In genomic region chr2:150011336-150011735, GRCh38 we compare ENCODE assay signal across 22 cellular contexts.
"Had no signal": no experiment of that assay in that cellular context is flagged by ENCODE, and none has a peak within 500 bp of the region (broad histone marks: within the 10 kb centered on the region; RNA-seq: fewer than 3 reads in every experiment).

No MANE protein-coding gene starts in this region.

- H3K27ac ChIP-seq: coronary artery, hepatocyte, psoas muscle, vagina, WERI-Rb-1 had no signal

- H3K27me3 Mint-ChIP-seq: activated naive CD4-positive, alpha-beta T cell treated with anti-CD3 and anti-CD28 coated beads, Interleukin-2, amount 10 ng/mL, durations not matched to agents 7 days and 5 days; activated naive CD8-positive, alpha-beta T cell treated with anti-CD3 and anti-CD28 coated beads, Interleukin-2, amount 50 U/mL, for 24 hours; naive thymus-derived CD8-positive, alpha-beta T cell; stimulated activated naive CD8-positive, alpha-beta T cell treated with anti-CD3 and anti-CD28 coated beads, Interleukin-15, amount 100 ng/mL, for 72 hours had no signal

- DNase-seq: activated CD4-positive, alpha-beta T cell treated with anti-CD3 and anti-CD28 coated beads for 1 hour; activated CD8-positive, alpha-beta memory T cell treated with anti-CD3 and anti-CD28 coated beads for 24 hours; activated CD8-positive, alpha-beta memory T cell treated with anti-CD3 and anti-CD28 coated beads, Interleukin-2, amount 50 U/mL, for 48 hours; activated effector memory CD4-positive, alpha-beta T cell treated with Interleukin-2 at 50 U/mL for 16 hours; activated naive CD4-positive, alpha-beta T cell treated with anti-CD3 and anti-CD28 coated beads, Interleukin-2, amount 10 ng/mL, durations not matched to agents 7 days and 5 days; activated naive CD8-positive, alpha-beta T cell treated with anti-CD3 and anti-CD28 coated beads, Interleukin-2, amount 50 U/mL, for 24 hours; activated T-cell treated with anti-CD3 and anti-CD28 coated beads, Interleukin-2, amount 50 U/mL, for 48 hours; aorta; left cardiac atrium; mesenchymal stem cell; naive thymus-derived CD8-positive, alpha-beta T cell; psoas muscle; right cardiac atrium; small intestine; stimulated activated CD4-positive, alpha-beta T cell treated with anti-CD3 and anti-CD28 coated beads, Interleukin-4, amount 100 ng/mL, for 1 hour; stimulated activated naive CD8-positive, alpha-beta T cell treated with anti-CD3 and anti-CD28 coated beads, Interleukin-15, amount 100 ng/mL, for 72 hours; trophoblast cell; WERI-Rb-1 had no signal

- H3K4me1 ChIP-seq: psoas muscle, vagina had no signal

- H2AFZ ChIP-seq: hepatocyte had no signal

- H3K4me1 Mint-ChIP-seq: activated naive CD4-positive, alpha-beta T cell treated with anti-CD3 and anti-CD28 coated beads, Interleukin-2, amount 10 ng/mL, durations not matched to agents 7 days and 5 days; activated naive CD8-positive, alpha-beta T cell treated with anti-CD3 and anti-CD28 coated beads, Interleukin-2, amount 50 U/mL, for 24 hours; naive thymus-derived CD8-positive, alpha-beta T cell; stimulated activated naive CD8-positive, alpha-beta T cell treated with anti-CD3 and anti-CD28 coated beads, Interleukin-15, amount 100 ng/mL, for 72 hours had no signal

- H3K36me3 ChIP-seq: vagina, WERI-Rb-1 had no signal

- H3K4me2 ChIP-seq: hepatocyte had no signal

- H3K36me3 Mint-ChIP-seq: activated naive CD4-positive, alpha-beta T cell treated with anti-CD3 and anti-CD28 coated beads, Interleukin-2, amount 10 ng/mL, durations not matched to agents 7 days and 5 days; naive thymus-derived CD8-positive, alpha-beta T cell had no signal

- H3K79me2 ChIP-seq: hepatocyte had no signal

- FAIRE-seq: islet of Langerhans, small intestine had no signal

- H3K27me3 ChIP-seq: hepatocyte, vagina had no signal

- H3K27ac Mint-ChIP-seq: activated naive CD4-positive, alpha-beta T cell treated with anti-CD3 and anti-CD28 coated beads, Interleukin-2, amount 10 ng/mL, durations not matched to agents 7 days and 5 days; activated naive CD8-positive, alpha-beta T cell treated with anti-CD3 and anti-CD28 coated beads, Interleukin-2, amount 50 U/mL, for 24 hours; naive thymus-derived CD8-positive, alpha-beta T cell; stimulated activated naive CD8-positive, alpha-beta T cell treated with anti-CD3 and anti-CD28 coated beads, Interleukin-15, amount 100 ng/mL, for 72 hours had no signal

- H3K9me3 ChIP-seq: psoas muscle, vagina had no signal

- ATAC-seq: activated naive CD8-positive, alpha-beta T cell treated with anti-CD3 and anti-CD28 coated beads, Interleukin-2, amount 50 U/mL, for 24 hours; left cardiac atrium; naive thymus-derived CD8-positive, alpha-beta T cell; psoas muscle; right cardiac atrium; stimulated activated naive CD8-positive, alpha-beta T cell treated with anti-CD3 and anti-CD28 coated beads, Interleukin-15, amount 100 ng/mL, for 72 hours had no signal

- H3K4me3 Mint-ChIP-seq: activated naive CD4-positive, alpha-beta T cell treated with anti-CD3 and anti-CD28 coated beads, Interleukin-2, amount 10 ng/mL, durations not matched to agents 7 days and 5 days; activated naive CD8-positive, alpha-beta T cell treated with anti-CD3 and anti-CD28 coated beads, Interleukin-2, amount 50 U/mL, for 24 hours; naive thymus-derived CD8-positive, alpha-beta T cell; stimulated activated naive CD8-positive, alpha-beta T cell treated with anti-CD3 and anti-CD28 coated beads, Interleukin-15, amount 100 ng/mL, for 72 hours had no signal

- H3K4me3 ChIP-seq: coronary artery, hepatocyte, psoas muscle, vagina had no signal
